8 cellular contexts compared by ENCODE assay signal in the genomic region with DNA sequence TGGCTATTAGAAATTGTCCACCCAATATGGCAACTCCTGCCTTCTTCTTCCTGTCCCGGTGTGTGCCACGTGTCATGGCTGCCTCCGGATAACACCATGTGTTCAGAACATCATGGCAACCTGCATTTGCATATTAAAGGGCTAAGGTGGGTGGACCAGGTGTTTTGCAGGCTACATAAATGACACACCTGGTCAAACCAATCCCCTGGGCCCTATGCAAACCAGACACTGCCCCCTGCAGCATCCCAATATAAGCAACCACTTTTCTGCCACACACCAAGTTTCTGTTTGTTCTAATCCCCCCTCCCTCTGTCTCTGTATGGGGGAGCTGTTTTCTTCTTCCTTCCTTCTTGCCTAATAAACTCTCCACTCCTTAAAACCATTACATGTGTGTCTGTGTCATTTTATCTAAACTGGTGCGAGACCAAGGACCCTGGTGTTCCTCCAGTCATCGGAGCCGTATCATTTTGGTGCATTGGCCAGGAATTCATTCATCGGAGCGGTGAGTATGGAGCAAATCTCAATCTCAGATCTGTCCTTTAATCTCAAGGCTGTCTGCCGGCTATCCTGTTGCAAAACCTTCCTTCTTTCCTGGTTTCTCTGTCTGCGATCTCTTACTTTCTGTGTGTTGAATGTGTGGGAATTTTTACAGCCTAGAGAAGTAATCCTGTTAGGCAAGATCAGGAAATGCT. TPM values are rescaled to one million over a fixed set of nuclear protein-coding genes. Genes with fewer than 3 reads are reported as not detected.
DNase-seq lines count a peak whose midpoint lies in the region; ATAC-seq and TF ChIP-seq lines count a peak whose summit lies in the region.

No MANE protein-coding gene starts in this region.

- no peak overlapping the region for H3K4me3 Mint-ChIP-seq in stimulated activated memory B cell treated with anti-CD40 and anti-IgM and Interleukin-4, amounts not matched to agents 10 μg/mL and 1 μg/mL and 100 μg/mL, for 72 hours

- H3K9me3 ChIP-seq in BE2C (no peaks in the 10 kb centered on the region), WERI-Rb-1 (ENCODE audit: severe bottlenecking) (no peaks in the 10 kb centered on the region)

- no peak overlapping the region for H3K27ac ChIP-seq in WERI-Rb-1

- no peak overlapping the region for H3K27ac Mint-ChIP-seq in stimulated activated memory B cell treated with anti-CD40 and anti-IgM and Interleukin-4, amounts not matched to agents 10 μg/mL and 1 μg/mL and 100 μg/mL, for 72 hours

- no peaks in the 10 kb centered on the region for H3K27me3 ChIP-seq in BE2C
- no peaks in the 10 kb centered on the region for H3K27me3 ChIP-seq in WERI-Rb-1 (ENCODE audit: insufficient read depth, low read depth, severe bottlenecking)

- peak; percentile 1; the same call in 1 of the 2 replicates for TF ChIP-seq CTCF in BE2C (IDR thresholded peaks at IDR 0.05; ENCODE audit: low read depth, low read length)
- TF ChIP-seq CTCF in WERI-Rb-1 (IDR thresholded peaks at IDR 0.05; ENCODE audit: low read depth, low read length), result 0 out of 2 replicates have a peak, but pooled peaks have one; percentile 27

- DNase-seq in BE2C (no peak), WERI-Rb-1 (no peak), iris pigment epithelial cell (ENCODE audit: low read depth) (peak; percentile 51), T-helper 9 cell (no peak)

- H3K27me3 Mint-ChIP-seq in stimulated activated memory B cell treated with anti-CD40 and anti-IgM and Interleukin-4, amounts not matched to agents 10 μg/mL and 1 μg/mL and 100 μg/mL, for 72 hours, result no peaks in the 10 kb centered on the region

- no peaks in the 10 kb centered on the region for H3K9me3 Mint-ChIP-seq in stimulated activated memory B cell treated with anti-CD40 and anti-IgM and Interleukin-4, amounts not matched to agents 10 μg/mL and 1 μg/mL and 100 μg/mL, for 72 hours

- peaks cover 13% of the 10 kb centered on the region for H3K36me3 Mint-ChIP-seq in stimulated activated memory B cell treated with anti-CD40 and anti-IgM and Interleukin-4, amounts not matched to agents 10 μg/mL and 1 μg/mL and 100 μg/mL, for 72 hours

- no peaks in the 10 kb centered on the region for H3K4me1 ChIP-seq in BE2C

- peaks cover 20% of the 10 kb centered on the region for H3K4me1 Mint-ChIP-seq in stimulated activated memory B cell treated with anti-CD40 and anti-IgM and Interleukin-4, amounts not matched to agents 10 μg/mL and 1 μg/mL and 100 μg/mL, for 72 hours

- ATAC-seq in GM19452 (IDR thresholded peaks at IDR 0.05; ENCODE audit: unreplicated experiment) (peak; percentile 13), HG03439 (IDR thresholded peaks at IDR 0.05; ENCODE audit: unreplicated experiment) (no peak), GM18867 (IDR thresholded peaks at IDR 0.05; ENCODE audit: unreplicated experiment) (no peak)
- ATAC-seq in stimulated activated memory B cell treated with anti-CD40 and anti-IgM and Interleukin-4, amounts not matched to agents 10 μg/mL and 1 μg/mL and 100 μg/mL, for 72 hours, result no peak

- H3K4me3 ChIP-seq in BE2C (ENCODE audit: low read depth, low read length), result no peak overlapping the region
- no peak overlapping the region for H3K4me3 ChIP-seq in WERI-Rb-1 (ENCODE audit: low read depth, low read length)

- H3K36me3 ChIP-seq in BE2C (no peaks in the 10 kb centered on the region), WERI-Rb-1 (no peaks in the 10 kb centered on the region)

RNA-seq across cellular contexts. Expression of gene NCEH1, which starts 44.5 kb away (rescaled TPM):
- 4.0 TPM for polyA plus RNA-seq in BE2C (2012; ENCODE audit: insufficient read depth, insufficient read length, low read depth)
